In the genomic region with DNA sequence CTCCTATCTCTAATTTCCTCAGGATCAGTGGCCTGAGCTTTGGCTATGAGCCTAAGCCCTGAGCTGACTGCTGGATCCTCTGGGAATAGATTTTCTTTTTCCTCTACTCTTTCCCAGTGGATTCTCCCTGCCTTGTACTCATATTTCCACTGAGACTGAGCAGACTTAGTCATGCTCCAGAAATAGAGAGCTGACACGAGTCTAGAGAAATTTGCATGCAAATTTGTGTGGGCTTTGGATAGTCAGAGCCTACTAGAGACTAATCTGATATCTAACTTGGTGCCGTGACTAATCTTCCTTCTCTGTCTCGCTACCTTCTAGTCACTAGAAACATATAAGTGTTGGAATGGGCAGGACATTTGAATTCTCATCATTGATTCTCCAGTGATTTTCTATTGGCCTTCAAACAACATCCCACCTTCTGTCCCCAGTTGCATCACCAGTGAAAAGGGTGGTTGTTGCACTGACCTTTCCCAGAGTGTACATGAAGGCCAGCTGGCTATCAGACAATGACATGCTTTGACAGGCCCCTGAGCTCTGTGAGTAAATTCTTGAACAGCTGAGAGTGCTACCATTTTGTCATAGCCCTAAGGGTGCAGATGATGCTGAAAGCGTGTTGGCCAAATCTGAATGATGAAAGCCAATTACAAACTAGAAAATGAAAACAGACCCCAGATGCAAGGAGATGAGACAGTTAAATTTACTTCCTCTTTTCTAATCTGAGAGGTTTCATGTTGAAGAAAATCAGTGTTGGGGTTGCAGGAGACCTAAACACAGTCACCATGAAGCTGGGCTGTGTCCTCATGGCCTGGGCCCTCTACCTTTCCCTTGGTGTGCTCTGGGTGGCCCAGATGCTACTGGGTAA, we compare ENCODE assay signal across 8 cellular contexts. TPM values are rescaled to one million over a fixed set of nuclear protein-coding genes. Genes with fewer than 3 reads are reported as not detected.
A peak's percentile ranks its signal among the peaks of the same experiment; 100 is the strongest.
DNase-seq lines count a peak whose midpoint lies in the region; ATAC-seq and TF ChIP-seq lines count a peak whose summit lies in the region.

TSS of gene FCRLA (plus strand) at position 747 of the 865 bp plus-strand sequence. CDS start at position 783, 36 bp downstream.

- TF ChIP-seq CTCF in fibroblast of villous mesenchyme (IDR thresholded peaks at IDR 0.05; ENCODE audit: insufficient read depth, low read depth, low read length), result no peak
- TF ChIP-seq CTCF in transverse colon (IDR thresholded peaks at IDR 0.05), result no peak

- DNase-seq in NCI-H2171 treated with DMSO at 0.1 percent for 48 hours (lab: John Stamatoyannopoulos, UW) (peak; percentile 4), NCI-H2171 (lab: John Stamatoyannopoulos, UW) (no peak), NOMO-1 treated with dmso at 0.1 percent for 144 hours (lab: John Stamatoyannopoulos, UW; ENCODE audit: unreplicated experiment) (peak; percentile 49), fibroblast of villous mesenchyme (ENCODE audit: low read depth) (peak; percentile 66), transverse colon (no peak), cerebellar cortex (ENCODE audit: low spot score) (no peak), DMS53 (lab: John Stamatoyannopoulos, UW) (no peak)

- 43 to 57% methylated on average over 2 to 4 of the region's 4 CpGs for WGBS in transverse colon (ENCODE audit: low coverage in 1 of 2), 2 donors

- no peak for TF ChIP-seq POLR2A in transverse colon (IDR thresholded peaks at IDR 0.05)

- no peaks in the 10 kb centered on the region for H3K36me3 ChIP-seq in transverse colon

- H3K4me1 ChIP-seq in transverse colon, result no peaks in the 10 kb centered on the region

- peak; percentile 63 for ATAC-seq in HG02678 (IDR thresholded peaks at IDR 0.05; ENCODE audit: unreplicated experiment)

- no peaks in the 10 kb centered on the region for H3K27me3 ChIP-seq in transverse colon

- intact Hi-C loops in transverse colon (cut with DNase I; ENCODE audit: low total_unique reads), result no loop called here

- H3K9me3 ChIP-seq in transverse colon, result no peaks in the 10 kb centered on the region

- H3K27ac ChIP-seq in transverse colon, result no peak within 1 kb of the TSS

- no peak for TF ChIP-seq EP300 in transverse colon (IDR thresholded peaks at IDR 0.05; ENCODE audit: low read depth)

- in situ Hi-C loops in transverse colon (cut with MboI; ENCODE audit: low pct_ligation_motif_present in 1 of 4, low pct_unique_long_range_greater_than_20kb in 1 of 4, low sequenced_read_pairs in 3 of 4), result no loop called here

- no peak within 1 kb of the TSS for H3K4me3 ChIP-seq in fibroblast of villous mesenchyme (ENCODE audit: low read depth, low read length)
- H3K4me3 ChIP-seq in transverse colon, result no peak within 1 kb of the TSS

RNA-seq across cellular contexts. Expression of gene FCRLA, which starts in this region (rescaled TPM):
- total RNA-seq in fibroblast of villous mesenchyme, result 0.64 and 0.86 TPM in 2 replicates
- 10 to 100 TPM in 1 of 4 donors, 1 to 10 TPM in 1, under 1 TPM in 1, not detected in 1; 0.41 to 13.1 (median 7.0) TPM for total RNA-seq in transverse colon

Comparison
In these comparisons a context has a peak if more than half of its experiments do, and no peak if none do; other contexts are left out.
1. DNase-seq: peak in NCI-H2171 treated with DMSO at 0.1 percent for 48 hours (single experiment) and NOMO-1 treated with dmso at 0.1 percent for 144 hours (single experiment); none in NCI-H2171 (single experiment), transverse colon (single experiment), cerebellar cortex (single experiment) and DMS53 (single experiment).
2. Peak in DNase-seq in fibroblast of villous mesenchyme; RNA of the gene not detected or under 1 TPM.